8 cellular contexts compared by ENCODE assay signal in genomic region chr17:44123356-44124117, GRCh38. TPM values are rescaled to one million over a fixed set of nuclear protein-coding genes. Genes with fewer than 3 reads are reported as not detected.
DNase-seq lines count a peak whose midpoint lies in the region; ATAC-seq, FAIRE-seq and TF ChIP-seq lines count a peak whose summit lies in the region.

TSS of gene HDAC5 (minus strand) at chr17:44123641. CDS start at chr17:44117515, 6,126 bp downstream.

- DNase-seq in NCI-H187 (lab: John Stamatoyannopoulos, UW), result peak; percentile 82 to 95
- peak; percentile 86 to 96 (median 93) for DNase-seq in T-helper 2 cell
- DNase-seq in right atrium auricular region (ENCODE audit: low spot score), result peak; percentile 97
- peak; percentile 74 for DNase-seq in pulmonary artery endothelial cell (ENCODE audit: low read depth, low spot score)
- peak; percentile 96 for DNase-seq in urothelium cell line (ENCODE audit: low spot score)

- ATAC-seq in GM18502 (IDR thresholded peaks at IDR 0.05; ENCODE audit: poor library complexity, unreplicated experiment), result peak; percentile 87
- ATAC-seq in HG02943 (IDR thresholded peaks at IDR 0.05; ENCODE audit: low read depth, unreplicated experiment), result peak; percentile 82

- H3K9me3 ChIP-seq in right atrium auricular region, result no peaks in the 10 kb centered on the region

- no peaks in the 10 kb centered on the region for H3K36me3 ChIP-seq in right atrium auricular region

- peak within 1 kb of the TSS; percentile 96 for H3K27ac ChIP-seq in angular gyrus (ENCODE audit: low read depth, low read length)
- H3K27ac ChIP-seq in right atrium auricular region, result peak within 1 kb of the TSS; percentile 94 to 97

- peaks cover 0 to 44% of the 10 kb centered on the region in 2 donors for H3K4me1 ChIP-seq in right atrium auricular region

- no peaks in the 10 kb centered on the region for H3K27me3 ChIP-seq in right atrium auricular region

- H3K4me3 ChIP-seq in right atrium auricular region, result peak within 1 kb of the TSS; percentile 73 to 100

- peak; percentile 93 for FAIRE-seq in urothelium cell line (lab: Jason Lieb, UNC)

- TF ChIP-seq CTCF in right atrium auricular region (IDR thresholded peaks at IDR 0.05), result peak; percentile 56 to 81

RNA-seq across cellular contexts. Expression of gene HDAC5, which starts in this region (rescaled TPM):
- total RNA-seq in right atrium auricular region, result 100 to 1,000 TPM in 1 of 2 donors, 10 to 100 TPM in 1; 80.0 to 138 TPM
- 27.1 and 31.6 TPM in 2 replicates for total RNA-seq in pulmonary artery endothelial cell

Comparison
In these comparisons a context has a peak if more than half of its experiments do, and no peak if none do; other contexts are left out.
1. Peak in every context shown above with its lines: DNase-seq, ATAC-seq, H3K4me3 ChIP-seq and H3K27ac ChIP-seq.